1 cellular context compared by ENCODE assay signal in genomic region chr12:95730457-95730856, GRCh38.
TF ChIP-seq lines count a peak whose summit lies in the region.

No MANE protein-coding gene starts in this region.

TF ChIP-seq in H1, 55 proteins besides CTCF, POLR2A, EP300 and RAD21:
- TF ChIP-seq E2F6 (IDR thresholded peaks at IDR 0.05) (no peak), PHF8 (conservative IDR thresholded peaks at IDR 0.05; ENCODE audit: low read depth, low read length) (no peak), BRCA1 (IDR thresholded peaks at IDR 0.05; ENCODE audit: low read depth, low read length) (no peak)
- TF ChIP-seq, protein P1, sequence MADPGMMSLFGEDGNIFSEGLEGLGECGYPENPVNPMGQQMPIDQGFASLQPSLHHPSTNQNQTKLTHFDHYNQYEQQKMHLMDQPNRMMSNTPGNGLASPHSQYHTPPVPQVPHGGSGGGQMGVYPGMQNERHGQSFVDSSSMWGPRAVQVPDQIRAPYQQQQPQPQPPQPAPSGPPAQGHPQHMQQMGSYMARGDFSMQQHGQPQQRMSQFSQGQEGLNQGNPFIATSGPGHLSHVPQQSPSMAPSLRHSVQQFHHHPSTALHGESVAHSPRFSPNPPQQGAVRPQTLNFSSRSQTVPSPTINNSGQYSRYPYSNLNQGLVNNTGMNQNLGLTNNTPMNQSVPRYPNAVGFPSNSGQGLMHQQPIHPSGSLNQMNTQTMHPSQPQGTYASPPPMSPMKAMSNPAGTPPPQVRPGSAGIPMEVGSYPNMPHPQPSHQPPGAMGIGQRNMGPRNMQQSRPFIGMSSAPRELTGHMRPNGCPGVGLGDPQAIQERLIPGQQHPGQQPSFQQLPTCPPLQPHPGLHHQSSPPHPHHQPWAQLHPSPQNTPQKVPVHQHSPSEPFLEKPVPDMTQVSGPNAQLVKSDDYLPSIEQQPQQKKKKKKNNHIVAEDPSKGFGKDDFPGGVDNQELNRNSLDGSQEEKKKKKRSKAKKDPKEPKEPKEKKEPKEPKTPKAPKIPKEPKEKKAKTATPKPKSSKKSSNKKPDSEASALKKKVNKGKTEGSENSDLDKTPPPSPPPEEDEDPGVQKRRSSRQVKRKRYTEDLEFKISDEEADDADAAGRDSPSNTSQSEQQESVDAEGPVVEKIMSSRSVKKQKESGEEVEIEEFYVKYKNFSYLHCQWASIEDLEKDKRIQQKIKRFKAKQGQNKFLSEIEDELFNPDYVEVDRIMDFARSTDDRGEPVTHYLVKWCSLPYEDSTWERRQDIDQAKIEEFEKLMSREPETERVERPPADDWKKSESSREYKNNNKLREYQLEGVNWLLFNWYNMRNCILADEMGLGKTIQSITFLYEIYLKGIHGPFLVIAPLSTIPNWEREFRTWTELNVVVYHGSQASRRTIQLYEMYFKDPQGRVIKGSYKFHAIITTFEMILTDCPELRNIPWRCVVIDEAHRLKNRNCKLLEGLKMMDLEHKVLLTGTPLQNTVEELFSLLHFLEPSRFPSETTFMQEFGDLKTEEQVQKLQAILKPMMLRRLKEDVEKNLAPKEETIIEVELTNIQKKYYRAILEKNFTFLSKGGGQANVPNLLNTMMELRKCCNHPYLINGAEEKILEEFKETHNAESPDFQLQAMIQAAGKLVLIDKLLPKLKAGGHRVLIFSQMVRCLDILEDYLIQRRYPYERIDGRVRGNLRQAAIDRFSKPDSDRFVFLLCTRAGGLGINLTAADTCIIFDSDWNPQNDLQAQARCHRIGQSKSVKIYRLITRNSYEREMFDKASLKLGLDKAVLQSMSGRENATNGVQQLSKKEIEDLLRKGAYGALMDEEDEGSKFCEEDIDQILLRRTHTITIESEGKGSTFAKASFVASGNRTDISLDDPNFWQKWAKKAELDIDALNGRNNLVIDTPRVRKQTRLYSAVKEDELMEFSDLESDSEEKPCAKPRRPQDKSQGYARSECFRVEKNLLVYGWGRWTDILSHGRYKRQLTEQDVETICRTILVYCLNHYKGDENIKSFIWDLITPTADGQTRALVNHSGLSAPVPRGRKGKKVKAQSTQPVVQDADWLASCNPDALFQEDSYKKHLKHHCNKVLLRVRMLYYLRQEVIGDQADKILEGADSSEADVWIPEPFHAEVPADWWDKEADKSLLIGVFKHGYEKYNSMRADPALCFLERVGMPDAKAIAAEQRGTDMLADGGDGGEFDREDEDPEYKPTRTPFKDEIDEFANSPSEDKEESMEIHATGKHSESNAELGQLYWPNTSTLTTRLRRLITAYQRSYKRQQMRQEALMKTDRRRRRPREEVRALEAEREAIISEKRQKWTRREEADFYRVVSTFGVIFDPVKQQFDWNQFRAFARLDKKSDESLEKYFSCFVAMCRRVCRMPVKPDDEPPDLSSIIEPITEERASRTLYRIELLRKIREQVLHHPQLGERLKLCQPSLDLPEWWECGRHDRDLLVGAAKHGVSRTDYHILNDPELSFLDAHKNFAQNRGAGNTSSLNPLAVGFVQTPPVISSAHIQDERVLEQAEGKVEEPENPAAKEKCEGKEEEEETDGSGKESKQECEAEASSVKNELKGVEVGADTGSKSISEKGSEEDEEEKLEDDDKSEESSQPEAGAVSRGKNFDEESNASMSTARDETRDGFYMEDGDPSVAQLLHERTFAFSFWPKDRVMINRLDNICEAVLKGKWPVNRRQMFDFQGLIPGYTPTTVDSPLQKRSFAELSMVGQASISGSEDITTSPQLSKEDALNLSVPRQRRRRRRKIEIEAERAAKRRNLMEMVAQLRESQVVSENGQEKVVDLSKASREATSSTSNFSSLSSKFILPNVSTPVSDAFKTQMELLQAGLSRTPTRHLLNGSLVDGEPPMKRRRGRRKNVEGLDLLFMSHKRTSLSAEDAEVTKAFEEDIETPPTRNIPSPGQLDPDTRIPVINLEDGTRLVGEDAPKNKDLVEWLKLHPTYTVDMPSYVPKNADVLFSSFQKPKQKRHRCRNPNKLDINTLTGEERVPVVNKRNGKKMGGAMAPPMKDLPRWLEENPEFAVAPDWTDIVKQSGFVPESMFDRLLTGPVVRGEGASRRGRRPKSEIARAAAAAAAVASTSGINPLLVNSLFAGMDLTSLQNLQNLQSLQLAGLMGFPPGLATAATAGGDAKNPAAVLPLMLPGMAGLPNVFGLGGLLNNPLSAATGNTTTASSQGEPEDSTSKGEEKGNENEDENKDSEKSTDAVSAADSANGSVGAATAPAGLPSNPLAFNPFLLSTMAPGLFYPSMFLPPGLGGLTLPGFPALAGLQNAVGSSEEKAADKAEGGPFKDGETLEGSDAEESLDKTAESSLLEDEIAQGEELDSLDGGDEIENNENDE (IDR thresholded peaks at IDR 0.05; ENCODE audit: insufficient replicate concordance, low read length) = peak; percentile 73
